ENCODE assay signal across 10 cellular contexts in genomic region chr11:114111369-114112042, GRCh38. TPM values are rescaled to one million over a fixed set of nuclear protein-coding genes. Genes with fewer than 3 reads are reported as not detected.
DNase-seq lines count a peak whose midpoint lies in the region; ATAC-seq and TF ChIP-seq lines count a peak whose summit lies in the region.
"Had no signal": no experiment of that assay in that cellular context is flagged by ENCODE, and none has a peak within 500 bp of the region (broad histone marks: within the 10 kb centered on the region; RNA-seq: fewer than 3 reads in every experiment).

No MANE protein-coding gene starts in this region.

- no peaks in the 10 kb centered on the region for H3K36me3 ChIP-seq in Loucy (ENCODE audit: insufficient read depth, low read length)
- H3K36me3 ChIP-seq in lower lobe of right lung: peaks cover 11% of the 10 kb centered on the region
- H3K36me3 ChIP-seq in stomach: peaks cover 4 to 23% (median 8%) of the 10 kb centered on the region in 4 donors

- WGBS in stomach, 5 donors: 44 to 67% (median 65%) methylated on average over 6 of the region's 6 CpGs

- no peak overlapping the region for H3K9ac ChIP-seq in Loucy (ENCODE audit: low read depth, low read length, poor library complexity, severe bottlenecking)

- no peak overlapping the region for H3K4me3 ChIP-seq in Loucy (ENCODE audit: low read length, poor library complexity, severe bottlenecking)
- H3K4me3 ChIP-seq in coronary artery: peak overlapping the region; percentile 44
- H3K4me3 ChIP-seq in lower lobe of right lung: peak overlapping the region; percentile 15
- peak overlapping the region in 1 of 4 donors; percentile 20 for H3K4me3 ChIP-seq in stomach

- TF ChIP-seq POLR2A in stomach (IDR thresholded peaks at IDR 0.05): no peak

- H3K27me3 ChIP-seq in Loucy (ENCODE audit: insufficient read depth, low read length, poor library complexity, severe bottlenecking) (no peaks in the 10 kb centered on the region), lower lobe of right lung (ENCODE audit: low read depth) (no peaks in the 10 kb centered on the region), stomach (no peaks in the 10 kb centered on the region)

- peaks cover 45% of the 10 kb centered on the region for H3K4me1 ChIP-seq in Loucy (ENCODE audit: insufficient read depth, low read length, poor library complexity, severe bottlenecking)
- peaks cover 98% of the 10 kb centered on the region for H3K4me1 ChIP-seq in lower lobe of right lung
- peaks cover 53 to 100% (median 91%) of the 10 kb centered on the region in 4 donors for H3K4me1 ChIP-seq in stomach

- peak overlapping the region; percentile 17 for H3K4me2 ChIP-seq in Loucy (ENCODE audit: low read depth, low read length, poor library complexity, severe bottlenecking)

- DNase-seq in coronary artery (ENCODE audit: low spot score) (no peak), lower lobe of right lung (no peak), stomach (no peak), dedifferentiated amniotic fluid mesenchymal stem cell (ENCODE audit: extremely low spot score) (no peak), NCI-H2171 treated with DMSO at 0.1 percent for 48 hours (lab: John Stamatoyannopoulos, UW) (no peak)
- DNase-seq: activated CD4-positive, alpha-beta T cell treated with anti-CD3 and anti-CD28 coated beads, Interleukin-2, amount 50 U/mL, for 1 hour had no signal

- intact Hi-C loops in lower lobe of right lung (cut with DNase I) (no loop called here), stomach (cut with DNase I; ENCODE audit: low total_unique reads) (no loop called here)

- TF ChIP-seq EP300 in stomach (IDR thresholded peaks at IDR 0.05): no peak

- no peaks in the 10 kb centered on the region for H3K9me2 ChIP-seq in Loucy (replicated peaks; ENCODE audit: low read depth, low read length)

- no peaks in the 10 kb centered on the region for H3K79me2 ChIP-seq in Loucy (ENCODE audit: insufficient read depth, low read length)

- no peak for TF ChIP-seq CTCF in Loucy (conservative IDR thresholded peaks at IDR 0.05; ENCODE audit: low read length)
- no peak for TF ChIP-seq CTCF in coronary artery (IDR thresholded peaks at IDR 0.05)
- TF ChIP-seq CTCF in lower lobe of right lung (IDR thresholded peaks at IDR 0.05): no peak
- TF ChIP-seq CTCF in stomach (IDR thresholded peaks at IDR 0.05): no peak

- no peak overlapping the region for H2AFZ ChIP-seq in Loucy (ENCODE audit: low read length)

- ATAC-seq in lower lobe of right lung (peak in 1 of 2 donors; percentile 0), GM21825 (IDR thresholded peaks at IDR 0.05; ENCODE audit: unreplicated experiment) (no peak), HG03432 (IDR thresholded peaks at IDR 0.05; ENCODE audit: unreplicated experiment) (no peak)
- ATAC-seq: Panc1 had no signal

- H3F3A ChIP-seq in Loucy (ENCODE audit: low read depth): no peaks in the 10 kb centered on the region

- H3K9me3 ChIP-seq in Loucy (ENCODE audit: insufficient read depth, low read depth, low read length): no peaks in the 10 kb centered on the region
- H3K9me3 ChIP-seq in lower lobe of right lung: no peaks in the 10 kb centered on the region
- no peaks in the 10 kb centered on the region for H3K9me3 ChIP-seq in stomach

- H4K20me1 ChIP-seq in Loucy (ENCODE audit: insufficient read depth, low read length, poor library complexity, severe bottlenecking): no peaks in the 10 kb centered on the region

- H3K27ac ChIP-seq in coronary artery (peak overlapping the region; percentile 91 to 97), lower lobe of right lung (peak overlapping the region; percentile 59), stomach (peak overlapping the region in 4 of 5 donors; percentile 59 to 74 (median 66))

RNA-seq across cellular contexts. Expression of gene ZBTB16, which starts 52.0 kb away (rescaled TPM):
- total RNA-seq in lower lobe of right lung (171 TPM), stomach (100 to 1,000 TPM in 3 of 5 donors, 10 to 100 TPM in 2; 30.1 to 318 (median 137) TPM)
- 10 to 100 TPM in 2 of 3 donors, 1 to 10 TPM in 1; 7.9 to 22.5 (median 19.1) TPM for polyA plus RNA-seq in stomach
